In the genomic region with DNA sequence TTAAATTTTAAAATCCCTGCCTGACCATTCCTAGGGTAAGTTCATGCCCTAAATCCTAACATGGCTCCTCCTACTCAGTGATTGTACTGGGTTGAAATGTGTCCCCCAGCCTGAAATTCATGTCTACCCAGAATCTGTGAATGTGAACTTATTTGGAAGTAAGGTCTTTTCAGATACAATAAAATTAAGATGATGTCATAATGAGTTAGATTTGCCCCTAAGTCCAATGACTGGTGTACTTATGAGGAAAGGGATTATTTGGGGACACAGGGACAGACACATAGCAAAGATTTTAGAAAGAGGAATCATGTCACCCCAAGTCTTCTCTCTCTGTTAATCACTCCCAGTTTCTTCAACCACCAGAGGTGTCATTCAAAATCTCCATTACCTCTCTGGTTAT, we compare ENCODE assay signal across 34 cellular contexts.
"Had no signal": no experiment of that assay in that cellular context is flagged by ENCODE, and none has a peak within 500 bp of the region (broad histone marks: within the 10 kb centered on the region; RNA-seq: fewer than 3 reads in every experiment).

No MANE protein-coding gene starts in this region.

- H3K27ac ChIP-seq: KMS-11 had no signal

- H3K9me3 ChIP-seq: MG63 had no signal

- H3K9ac ChIP-seq: KMS-11 had no signal

- DNase-seq: Karpas-422, Kasumi-1, MG63, MM.1S, MV-4-11, NCI-H1048, NCI-H1092, NCI-H1092 treated with DMSO at 0.1 percent for 48 hours, NCI-H1105, NCI-H1105 treated with DMSO at 0.1 percent for 48 hours, NCI-H1417, NCI-H1417 treated with DMSO at 0.1 percent for 48 hours, NCI-H1436, NCI-H1436 treated with DMSO at 0.1 percent for 48 hours, NCI-H146, NCI-H1694, NCI-H1694 treated with DMSO at 0.1 percent for 48 hours, NCI-H187, NCI-H187 treated with DMSO at 0.1 percent for 48 hours, NCI-H1930, NCI-H2029, NCI-H2029 treated with DMSO at 0.1 percent for 48 hours, NCI-H2081, NCI-H2081 treated with DMSO at 0.1 percent for 48 hours, NCI-H2107, NCI-H2171, NCI-H2171 treated with DMSO at 0.1 percent for 48 hours, NCI-H2227 treated with DMSO at 0.1 percent for 48 hours, NCI-H226, NCI-H345, NCI-H446, NCI-H446 treated with DMSO at 0.1 percent for 48 hours, NCI-H510A had no signal

- H3K4me3 ChIP-seq: MG63 had no signal

- H3K27me3 ChIP-seq: MG63 had no signal

- H3K36me3 ChIP-seq: MG63 had no signal

- H3K4me2 ChIP-seq: KMS-11 had no signal
